ENCODE assay signal across 9 cellular contexts in the genomic region with DNA sequence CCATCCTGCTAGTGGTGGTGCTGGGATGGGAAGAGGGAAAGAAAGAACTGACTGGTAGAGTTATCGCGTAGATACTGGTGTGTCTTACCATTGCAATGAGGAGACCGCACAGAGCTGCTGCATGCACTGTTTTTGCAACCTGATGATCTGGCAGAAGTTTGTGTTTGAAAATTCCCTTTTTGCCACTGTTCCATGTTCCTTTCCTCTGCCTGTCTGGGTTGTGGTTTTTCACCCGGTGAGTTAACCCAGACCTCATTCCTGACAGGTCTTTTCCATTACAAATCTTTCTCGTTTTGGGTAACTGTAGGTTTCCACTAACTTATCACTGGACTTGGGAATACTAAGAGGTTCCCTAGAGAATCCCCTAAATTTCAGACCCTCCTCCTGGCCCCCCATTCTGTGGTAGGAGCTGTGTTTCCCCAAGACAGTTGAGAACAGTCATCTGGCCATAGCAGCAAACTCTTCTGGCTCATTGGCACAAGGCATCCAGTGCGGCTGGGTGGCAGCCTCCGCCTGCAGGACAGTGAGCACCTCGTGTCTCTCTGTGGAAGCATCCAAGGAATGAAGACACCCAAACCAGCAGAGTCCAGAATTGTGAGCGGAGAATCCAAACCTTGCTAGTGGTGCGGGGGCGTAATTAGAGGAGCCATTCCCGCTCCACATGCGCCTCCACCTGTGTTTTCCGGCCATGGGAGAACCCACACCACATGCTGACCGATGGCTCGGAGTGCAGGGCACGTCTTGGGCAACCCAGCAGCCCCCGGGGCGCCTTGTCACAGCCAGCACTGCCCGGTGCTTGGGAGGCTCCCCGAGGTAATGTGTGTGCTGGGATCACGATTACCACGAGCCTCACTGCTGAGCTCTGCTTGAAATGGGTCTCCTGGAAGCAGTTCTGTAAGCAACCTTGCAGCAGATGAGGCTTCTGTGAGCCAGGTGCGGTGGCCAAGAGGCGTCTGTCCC.
"Had no signal": no experiment of that assay in that cellular context is flagged by ENCODE, and none has a peak within 500 bp of the region (broad histone marks: within the 10 kb centered on the region; RNA-seq: fewer than 3 reads in every experiment).

No MANE protein-coding gene starts in this region.

- H3K27me3 ChIP-seq: uterus had no signal

- DNase-seq: activated CD4-positive, alpha-beta T cell treated with anti-CD3 and anti-CD28 coated beads, Interleukin-2, amount 50 U/mL, for 4 hours; activated CD4-positive, CD25-positive, alpha-beta regulatory T cell treated with anti-CD3 and anti-CD28 coated beads, Interleukin-2, amount 50 U/mL, for 72 hours; activated T-cell treated with anti-CD3 and anti-CD28 coated beads, Interleukin-2, amount 50 U/mL, for 1 hour; amygdala; erythroblast; hypothalamus; kidney glomerular epithelial cell; uterus had no signal

- H3K4me3 ChIP-seq: thoracic aorta, uterus had no signal

- H3K4me1 ChIP-seq: uterus had no signal

- H3K36me3 ChIP-seq: uterus had no signal

- H3K27ac ChIP-seq: thoracic aorta, uterus had no signal

- H3K9me3 ChIP-seq: thoracic aorta, uterus had no signal
